In the genomic region with DNA sequence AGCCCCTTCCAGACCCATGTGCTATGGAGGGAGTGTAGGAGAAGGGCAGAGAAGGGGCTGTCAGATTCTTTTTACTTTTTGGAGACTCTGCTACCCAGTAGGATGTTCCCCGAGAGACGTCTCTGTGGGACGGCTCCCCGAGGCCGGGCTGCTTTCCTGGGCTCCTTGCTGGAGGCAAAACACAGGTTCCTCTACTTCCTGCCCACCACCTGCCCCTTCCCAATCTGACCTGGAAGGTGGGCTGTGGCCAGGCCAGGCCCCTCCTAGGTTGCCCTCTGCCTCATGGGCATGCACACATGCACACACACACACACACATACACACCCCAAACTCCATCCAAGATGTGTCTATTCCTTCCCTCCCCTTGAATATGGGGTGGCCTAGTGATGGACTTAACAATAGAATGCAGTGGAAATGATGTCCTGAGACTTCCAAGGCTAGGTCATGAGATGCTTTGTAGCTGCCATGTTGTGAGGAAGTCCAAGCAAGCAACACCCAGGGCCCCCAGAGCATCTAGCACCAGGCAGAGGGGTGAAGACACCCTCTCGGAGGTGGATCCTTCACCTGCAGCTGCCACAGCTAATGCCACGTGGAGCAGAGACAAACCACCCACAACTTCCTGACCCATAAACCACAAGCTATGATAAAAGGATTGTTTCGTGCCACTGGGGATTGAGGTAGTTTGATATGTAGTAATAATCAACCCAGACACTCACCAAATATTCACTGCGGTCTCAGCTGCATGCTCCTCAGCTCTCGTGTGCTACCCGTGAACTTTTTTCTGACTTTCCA, we compare ENCODE assay signal across 9 cellular contexts. TPM values are rescaled to one million over a fixed set of nuclear protein-coding genes. Genes with fewer than 3 reads are reported as not detected.
DNase-seq lines count a peak whose midpoint lies in the region; ATAC-seq and TF ChIP-seq lines count a peak whose summit lies in the region.
"Had no signal": no experiment of that assay in that cellular context is flagged by ENCODE, and none has a peak within 500 bp of the region (broad histone marks: within the 10 kb centered on the region; RNA-seq: fewer than 3 reads in every experiment).

No MANE protein-coding gene starts in this region.

- H3K27me3 ChIP-seq in psoas muscle (ENCODE audit: insufficient read depth in 3 of 3, low read length in 2 of 3): no peaks in the 10 kb centered on the region

- ATAC-seq in GM19468 (IDR thresholded peaks at IDR 0.05; ENCODE audit: extremely low read depth, unreplicated experiment) (peak; percentile 48), HG03575 (IDR thresholded peaks at IDR 0.05; ENCODE audit: extremely low read depth, insufficient number of reproducible peaks, low FRiP score, unreplicated experiment) (peak; percentile 30), psoas muscle (no peak)

- no peaks in the 10 kb centered on the region for H3K9me3 ChIP-seq in psoas muscle

- H3K4me1 ChIP-seq in psoas muscle: peaks cover 41% of the 10 kb centered on the region

- peak overlapping the region; percentile 98 for H3K27ac ChIP-seq in psoas muscle

- peaks cover 0 to 4% of the 10 kb centered on the region in 2 donors for H3K36me3 ChIP-seq in psoas muscle (ENCODE audit: insufficient read depth in 1 of 2, low read depth in 1 of 2)

- WGBS in psoas muscle, 3 donors: 79 to 94% (median 81%) methylated on average over 10 to 11 of the region's 11 CpGs

- peak overlapping the region; percentile 83 for H3K4me3 ChIP-seq in psoas muscle
- H3K4me3 ChIP-seq: lung had no signal

- peak; percentile 69 for DNase-seq in activated T-cell treated with anti-CD3 and anti-CD28 coated beads for 48 hours (ENCODE audit: low read depth)
- peak in 1 of 2 donors; percentile 29 for DNase-seq in psoas muscle
- no peak for DNase-seq in UCSD-AML1 (lab: John Stamatoyannopoulos, UW; ENCODE audit: unreplicated experiment)
- DNase-seq in amygdala (lab: John Stamatoyannopoulos, UW): no peak
- no peak for DNase-seq in NCI-H1694 treated with DMSO at 0.1 percent for 48 hours (lab: John Stamatoyannopoulos, UW)
- no peak for DNase-seq in DMS79 treated with DMSO at 0.1 percent for 48 hours (lab: John Stamatoyannopoulos, UW)

- TF ChIP-seq CTCF in psoas muscle (IDR thresholded peaks at IDR 0.05): no peak

- intact Hi-C loops in psoas muscle (cut with DNase I): no loop called here

RNA-seq across cellular contexts. Expression of a gene that starts 1.6 kb away (rescaled TPM):
- total RNA-seq in psoas muscle: 100 to 1,000 TPM; 148 to 443 (median 252) TPM
- 100 to 1,000 TPM in 2 of 3 donors, 10 to 100 TPM in 1; 41.2 to 460 (median 217) TPM for polyA plus RNA-seq in psoas muscle

RNA-seq across cellular contexts. Expression of a gene that starts 19.1 kb away (rescaled TPM):
- total RNA-seq in psoas muscle: 1 to 10 TPM in 3 of 4 donors, under 1 TPM in 1; 0.71 to 3.9 (median 2.2) TPM
- under 1 TPM; 0.04 to 0.69 (median 0.61) TPM for polyA plus RNA-seq in psoas muscle
- total RNA-seq: lung had no signal
- polyA plus RNA-seq: lung had no signal

RNA-seq across cellular contexts. Expression of a gene that starts 48.2 kb away (rescaled TPM):
- total RNA-seq in psoas muscle: under 1 TPM; 0.06 to 0.15 (median 0.10) TPM
- under 1 TPM; 0.04 to 0.96 (median 0.09) TPM for polyA plus RNA-seq in psoas muscle

RNA-seq across cellular contexts. Expression of a gene that starts 50.8 kb away (rescaled TPM):
- not detected for total RNA-seq in psoas muscle
- polyA plus RNA-seq in psoas muscle: under 1 TPM in 2 of 3 donors, not detected in 1; 0.14 to 0.32 TPM

Comparison
In these comparisons a context has a peak if more than half of its experiments do, and no peak if none do; other contexts are left out.
1. ATAC-seq: peak in GM19468 (single experiment) and HG03575 (single experiment); none in psoas muscle (0 of 4).